In the genomic region with DNA sequence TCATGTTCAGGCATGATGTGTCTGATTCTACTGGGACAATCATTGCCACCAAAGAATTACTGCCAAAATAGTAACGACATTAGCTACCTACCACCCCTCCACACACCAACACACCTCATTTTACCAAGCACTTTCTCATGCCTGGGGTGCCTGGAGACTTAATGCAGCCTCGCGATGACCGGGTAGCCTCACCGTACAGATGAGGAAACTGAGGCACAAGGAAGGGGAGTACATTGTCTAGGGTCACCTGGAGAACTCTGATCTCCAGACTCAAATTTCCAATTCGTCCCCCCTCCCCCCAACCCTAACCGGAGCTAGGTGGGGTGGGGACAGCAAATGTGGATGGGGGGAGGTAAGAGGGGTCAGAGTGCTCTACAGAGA, we compare ENCODE assay signal across 8 cellular contexts. TPM values are rescaled to one million over a fixed set of nuclear protein-coding genes. Genes with fewer than 3 reads are reported as not detected.
A peak's percentile ranks its signal among the peaks of the same experiment; 100 is the strongest.
DNase-seq lines count a peak whose midpoint lies in the region; ATAC-seq, FAIRE-seq and TF ChIP-seq lines count a peak whose summit lies in the region.

No MANE protein-coding gene starts in this region.

- peak overlapping the region; percentile 9 for H3K4me3 Mint-ChIP-seq in Calu3 (ENCODE audit: low read depth, unreplicated experiment)

- peak overlapping the region; percentile 49 for H3K27ac ChIP-seq in HepG2 (ENCODE audit: extremely low read length, insufficient read depth, low read length)
- no peak overlapping the region for H3K27ac ChIP-seq in ovary

- no peak overlapping the region for H2AFZ ChIP-seq in HepG2 (ENCODE audit: low read length)

- ATAC-seq in GM21723 (IDR thresholded peaks at IDR 0.05; ENCODE audit: unreplicated experiment) (peak; percentile 24), HepG2 (no peak; the same call in 2 of the 3 replicates)

- H3K9ac ChIP-seq in NT2/D1 (ENCODE audit: insufficient read length, low read depth), result no peak overlapping the region
- H3K9ac ChIP-seq in HepG2 (ENCODE audit: insufficient read depth, low read depth, low read length), result no peak overlapping the region; the same call in 1 of the 2 replicates

- CTCF ChIA-PET in Calu3 (lab: Charles Lee) (interaction anchor here (0.6 to 2.7 kb wide), 16 partner anchors 14 to 1150 kb away, joined by 3 to 16 read pairs (median 4); partner anchors contain the start of gene SLC43A1), HepG2 (lab: Yijun Ruan, JAX; ENCODE audit: low intra/inter-chr PET ratio, low total read pairs) (interaction anchor here (1.2 to 3.9 kb wide), 8 partner anchors 23 to 1056 kb away, joined by 3 to 26 read pairs (median 4); no protein-coding TSS in a partner anchor)

- no peak for TF ChIP-seq RAD21 in HepG2 (CRISPR knock-in tag; IDR thresholded peaks at IDR 0.05)

- POLR2A ChIA-PET in HepG2 (lab: Yijun Ruan, JAX), result interaction anchor here (0.8 to 3.6 kb wide), 14 partner anchors 9 to 321 kb away, joined by 3 to 13 read pairs (median 4); partner anchors contain the start of gene SLC43A1

- DNase-seq in Calu3 (no peak), NT2/D1 (ENCODE audit: low read depth, low spot score) (no peak), HepG2 (ENCODE audit: low spot score) (no peak), ovary (no peak), NCI-H510A treated with DMSO at 0.1 percent for 48 hours (lab: John Stamatoyannopoulos, UW) (no peak), HPDE6-E6E7 (ENCODE audit: extremely low spot score) (no peak)
- DNase-seq in stimulated activated CD4-positive, alpha-beta T cell treated with anti-CD3 and anti-CD28 coated beads, Interleukin-2, amount 100 ng/mL, for 48 hours, result no peak

- WGBS in HepG2 (ENCODE audit: low lambda C conversion rate), result 33% methylated on average over 7 of the region's 7 CpGs
- 7 to 15% (median 11%) methylated on average over 7 of the region's 7 CpGs for WGBS in ovary, 3 donors

- peaks cover 15% of the 10 kb centered on the region for H3K4me1 ChIP-seq in NT2/D1 (ENCODE audit: insufficient read depth, insufficient read length)
- H3K4me1 ChIP-seq in HepG2 (ENCODE audit: insufficient read depth, low read length), result peaks cover 72% of the 10 kb centered on the region
- H3K4me1 ChIP-seq in ovary (ENCODE audit: insufficient read depth), result peaks cover 9% of the 10 kb centered on the region

- in situ Hi-C loops in HepG2 (cut with HindIII; ENCODE audit: extremely low pct_ligation_motif_present, low pct_unique_long_range_greater_than_20kb), result loop anchor here (5.0 to 10.0 kb wide), 2 partner anchors 110 to 187 kb away; partner anchors contain the start of gene YPEL4

- H3K27me3 Mint-ChIP-seq in Calu3 (ENCODE audit: unreplicated experiment), result peaks cover 47% of the 10 kb centered on the region

- H3K4me1 Mint-ChIP-seq in Calu3 (ENCODE audit: low read depth, unreplicated experiment), result peaks cover 41% of the 10 kb centered on the region

- H3K4me3 ChIP-seq in NT2/D1 (ENCODE audit: insufficient read length, low read depth) (peak overlapping the region; percentile 0), HepG2 (replicated peaks in 1 of 3; ENCODE audit: insufficient read depth in 1 of 3, low read depth in 2 of 3, low read length in 3 of 3) (peak overlapping the region; percentile 57 to 75 (median 66); a peak in 5 of 6 replicates), ovary (no peak overlapping the region)

- intact Hi-C loops in Calu3 (cut with micrococcal nuclease; ENCODE audit: unreplicated experiment) (loop anchor here (2.0 to 5.0 kb wide), 3 partner anchors 69 to 183 kb away; no protein-coding TSS in a partner anchor), HepG2 (cut with micrococcal nuclease; ENCODE audit: unreplicated experiment) (loop anchor here (1.0 kb wide), 4 partner anchors 70 to 184 kb away; partner anchors contain the start of gene UBE2L6), ovary (cut with DNase I) (loop anchor here in 3 of 4 donors (2.0 to 10.0 kb wide), 5 partner anchors 67 to 1057 kb away; partner anchors contain the start of gene YPEL4 (in 1 of the 3))

- H3K79me2 ChIP-seq in HepG2 (ENCODE audit: insufficient read depth, low read length), result no peaks in the 10 kb centered on the region

- TF ChIP-seq POLR2A in HepG2 (IDR thresholded peaks at IDR 0.05; ENCODE audit: insufficient read depth in 1 of 2, low read depth in 2 of 2, low read length in 2 of 2) (no peak), ovary (IDR thresholded peaks at IDR 0.05) (no peak)

- H3K27me3 ChIP-seq in NT2/D1 (ENCODE audit: insufficient read depth, insufficient read length) (peaks cover 58% of the 10 kb centered on the region), HepG2 (ENCODE audit: control insufficient read depth in 1 of 2, insufficient read depth in 2 of 2, low read length in 2 of 2) (peaks cover 3 to 14% of the 10 kb centered on the region in 2 experiments; a peak in 4 of 5 replicates), ovary (peaks cover 6% of the 10 kb centered on the region)

- H3K9me3 ChIP-seq in NT2/D1 (ENCODE audit: insufficient read depth, low read length) (no peaks in the 10 kb centered on the region), HepG2 (ENCODE audit: low read length) (no peaks in the 10 kb centered on the region), ovary (no peaks in the 10 kb centered on the region)

- no peak overlapping the region for H3K27ac Mint-ChIP-seq in Calu3 (ENCODE audit: unreplicated experiment)

- H3K4me2 ChIP-seq in HepG2 (ENCODE audit: low read depth, low read length), result peak overlapping the region; percentile 96

- H4K20me1 ChIP-seq in HepG2 (ENCODE audit: insufficient read depth, low read length), result no peaks in the 10 kb centered on the region

- TF ChIP-seq CTCF in Calu3 (IDR thresholded peaks at IDR 0.05; ENCODE audit: unreplicated experiment), result no peak
- no peak for TF ChIP-seq CTCF in HepG2 (CRISPR knock-in tag; IDR thresholded peaks at IDR 0.05)
- TF ChIP-seq CTCF in ovary (IDR thresholded peaks at IDR 0.05), result no peak

- TF ChIP-seq EP300 in HepG2 (IDR thresholded peaks at IDR 0.05; ENCODE audit: low read depth in 2 of 2, low read length in 2 of 2) (no peak), HepG2 (CRISPR knock-in tag; IDR thresholded peaks at IDR 0.05; ENCODE audit: borderline replicate concordance) (no peak), ovary (IDR thresholded peaks at IDR 0.05) (no peak)

- BruUV-seq in Calu3 (replicated peaks; lab: Mats Ljungman, UMichigan) (no TSS peak), HepG2 (replicated peaks; lab: Mats Ljungman, UMichigan) (no TSS peak)

- peaks cover 17% of the 10 kb centered on the region for H3K36me3 Mint-ChIP-seq in Calu3 (ENCODE audit: insufficient read depth, unreplicated experiment)

- no peak for FAIRE-seq in HepG2 (lab: Jason Lieb, UNC)

- H3K9me3 Mint-ChIP-seq in Calu3 (ENCODE audit: low read depth, unreplicated experiment), result no peaks in the 10 kb centered on the region

- H3K36me3 ChIP-seq in NT2/D1 (ENCODE audit: insufficient read depth, insufficient read length, low read length), result no peaks in the 10 kb centered on the region
- H3K36me3 ChIP-seq in HepG2 (replicated peaks in 1 of 2; ENCODE audit: control insufficient read depth in 1 of 2, insufficient read depth in 2 of 2, low read length in 2 of 2), result no peaks in the 10 kb centered on the region
- no peaks in the 10 kb centered on the region for H3K36me3 ChIP-seq in ovary

RNA-seq across cellular contexts. Expression of gene RTN4RL2, which starts 2.7 kb away (rescaled TPM):
- 1.9 and 3.6 TPM in 2 replicates for total RNA-seq in Calu3 (2022)
- 0.45 and 1.3 TPM in 2 replicates for total RNA-seq in HepG2 (2016; rRNA removed; fragmentation: Illumina TruSeq; extraction: Trizol)
- 0.71 and 0.79 TPM in 2 replicates for total RNA-seq in HepG2 (2016; cell fraction: cytosol; rRNA removed; fragmentation: Illumina TruSeq; extraction: Trizol; ENCODE audit: low read depth)
- 0.42 and 0.91 TPM in 2 replicates for total RNA-seq in HepG2 (2016; cell fraction: insoluble cytoplasmic fraction; rRNA removed; fragmentation: Illumina TruSeq; extraction: Trizol)
- 1.1 and 1.2 TPM in 2 replicates for total RNA-seq in HepG2 (2016; cell fraction: membrane; rRNA removed; fragmentation: Illumina TruSeq; extraction: Trizol)
- total RNA-seq in HepG2 (2016; cell fraction: nucleus; rRNA removed; fragmentation: Illumina TruSeq; extraction: Trizol), result 1.8 and 2.1 TPM in 2 replicates
- 4.3 and 8.4 TPM in 2 replicates for polyA plus RNA-seq in HepG2 (2011; rRNA removed)
- 3.6 and 3.9 TPM in 2 replicates for polyA plus RNA-seq in HepG2 (2011; cell fraction: cytosol; rRNA removed)
- polyA plus RNA-seq in HepG2 (2011; cell fraction: nucleus; rRNA removed), result 10.4 and 14.9 TPM in 2 replicates
- polyA plus RNA-seq in HepG2 (2012), result 14.7 and 15.9 TPM in 2 replicates
- 1.8 and 2.1 TPM in 2 replicates for polyA plus RNA-seq in HepG2 (2016; cell fraction: cytosol; fragmentation: Illumina TruSeq; extraction: Trizol; ENCODE audit: low read depth)
- polyA plus RNA-seq in HepG2 (2016; cell fraction: insoluble cytoplasmic fraction; fragmentation: Illumina TruSeq; extraction: Trizol; ENCODE audit: low read depth), result 1.9 and 2.5 TPM in 2 replicates
- polyA plus RNA-seq in HepG2 (2016; cell fraction: membrane; fragmentation: Illumina TruSeq; extraction: Trizol; ENCODE audit: low read depth), result 2.8 and 3.5 TPM in 2 replicates
- 5.0 and 7.0 TPM in 2 replicates for polyA plus RNA-seq in HepG2 (2016; cell fraction: nucleus; fragmentation: Illumina TruSeq; extraction: Trizol; ENCODE audit: insufficient read depth, low read depth)
- polyA minus RNA-seq in HepG2 (2011; rRNA and poly(A)+ RNA removed; ENCODE audit: low replicate concordance), result 0.72 and 4.8 TPM in 2 replicates
- polyA minus RNA-seq in HepG2 (2011; cell fraction: cytosol; rRNA and poly(A)+ RNA removed), result 4.1 and 11.0 TPM in 2 replicates
- polyA minus RNA-seq in HepG2 (2011; cell fraction: nucleus; rRNA and poly(A)+ RNA removed), result 2.3 and 3.7 TPM in 2 replicates
- 1 to 10 TPM in 2 of 7 donors, under 1 TPM in 5; 0.23 to 2.0 (median 0.83) TPM for total RNA-seq in ovary
- under 1 TPM in 1 of 2 donors, not detected in 1; 0.53 TPM for polyA plus RNA-seq in ovary

RNA-seq across cellular contexts. Expression of gene SLC43A3, which starts 30.7 kb away (rescaled TPM):
- total RNA-seq in Calu3 (2022) (91.8 and 127 TPM in 2 replicates), HepG2 (2016; rRNA removed; fragmentation: Illumina TruSeq; extraction: Trizol) (not detected in 2 replicates), ovary (10 to 100 TPM; 17.0 to 47.2 (median 36.3) TPM)
- not detected in 2 replicates for total RNA-seq in HepG2 (2016; cell fraction: cytosol; rRNA removed; fragmentation: Illumina TruSeq; extraction: Trizol; ENCODE audit: low read depth)
- total RNA-seq in HepG2 (2016; cell fraction: insoluble cytoplasmic fraction; rRNA removed; fragmentation: Illumina TruSeq; extraction: Trizol), result not detected in 2 replicates
- total RNA-seq in HepG2 (2016; cell fraction: membrane; rRNA removed; fragmentation: Illumina TruSeq; extraction: Trizol), result not detected in 2 replicates
- total RNA-seq in HepG2 (2016; cell fraction: nucleus; rRNA removed; fragmentation: Illumina TruSeq; extraction: Trizol), result 0.31 TPM in 1 of 2 replicates, not detected in the other
- polyA plus RNA-seq in HepG2 (2011; rRNA removed) (2.6 and 4.2 TPM in 2 replicates), ovary (10 to 100 TPM; 21.2 to 69.3 TPM)
- polyA plus RNA-seq in HepG2 (2011; cell fraction: cytosol; rRNA removed), result 1.4 and 3.7 TPM in 2 replicates
- 3.4 and 4.2 TPM in 2 replicates for polyA plus RNA-seq in HepG2 (2011; cell fraction: nucleus; rRNA removed)
- polyA plus RNA-seq in HepG2 (2012), result 1.4 and 2.2 TPM in 2 replicates
- polyA plus RNA-seq in HepG2 (2016; cell fraction: cytosol; fragmentation: Illumina TruSeq; extraction: Trizol; ENCODE audit: low read depth), result not detected in 2 replicates
- not detected in 2 replicates for polyA plus RNA-seq in HepG2 (2016; cell fraction: insoluble cytoplasmic fraction; fragmentation: Illumina TruSeq; extraction: Trizol; ENCODE audit: low read depth)
- polyA plus RNA-seq in HepG2 (2016; cell fraction: membrane; fragmentation: Illumina TruSeq; extraction: Trizol; ENCODE audit: low read depth), result not detected in 2 replicates
- not detected in 2 replicates for polyA plus RNA-seq in HepG2 (2016; cell fraction: nucleus; fragmentation: Illumina TruSeq; extraction: Trizol; ENCODE audit: insufficient read depth, low read depth)
- 1.7 and 3.0 TPM in 2 replicates for polyA minus RNA-seq in HepG2 (2011; rRNA and poly(A)+ RNA removed; ENCODE audit: low replicate concordance)
- polyA minus RNA-seq in HepG2 (2011; cell fraction: cytosol; rRNA and poly(A)+ RNA removed), result 2.6 TPM in 1 of 2 replicates, not detected in the other
- 1.4 and 2.9 TPM in 2 replicates for polyA minus RNA-seq in HepG2 (2011; cell fraction: nucleus; rRNA and poly(A)+ RNA removed)

RNA-seq across cellular contexts. Expression of gene SLC43A1, which starts 57.9 kb away (rescaled TPM):
- total RNA-seq in Calu3 (2022), result 9.5 and 12.5 TPM in 2 replicates
- total RNA-seq in HepG2 (2016; rRNA removed; fragmentation: Illumina TruSeq; extraction: Trizol), result 40.0 and 72.3 TPM in 2 replicates
- total RNA-seq in HepG2 (2016; cell fraction: cytosol; rRNA removed; fragmentation: Illumina TruSeq; extraction: Trizol; ENCODE audit: low read depth), result 44.5 and 47.1 TPM in 2 replicates
- 32.3 and 72.1 TPM in 2 replicates for total RNA-seq in HepG2 (2016; cell fraction: insoluble cytoplasmic fraction; rRNA removed; fragmentation: Illumina TruSeq; extraction: Trizol)
- 63.3 and 69.6 TPM in 2 replicates for total RNA-seq in HepG2 (2016; cell fraction: membrane; rRNA removed; fragmentation: Illumina TruSeq; extraction: Trizol)
- 64.1 and 81.7 TPM in 2 replicates for total RNA-seq in HepG2 (2016; cell fraction: nucleus; rRNA removed; fragmentation: Illumina TruSeq; extraction: Trizol)
- polyA plus RNA-seq in HepG2 (2011; rRNA removed), result 87.6 and 124 TPM in 2 replicates
- 96.8 and 105 TPM in 2 replicates for polyA plus RNA-seq in HepG2 (2011; cell fraction: cytosol; rRNA removed)
- 190 and 210 TPM in 2 replicates for polyA plus RNA-seq in HepG2 (2011; cell fraction: nucleus; rRNA removed)
- 61.9 and 91.6 TPM in 2 replicates for polyA plus RNA-seq in HepG2 (2012)
- polyA plus RNA-seq in HepG2 (2016; cell fraction: cytosol; fragmentation: Illumina TruSeq; extraction: Trizol; ENCODE audit: low read depth), result 41.6 and 44.0 TPM in 2 replicates
- polyA plus RNA-seq in HepG2 (2016; cell fraction: insoluble cytoplasmic fraction; fragmentation: Illumina TruSeq; extraction: Trizol; ENCODE audit: low read depth), result 33.2 and 41.2 TPM in 2 replicates
- 58.0 and 63.5 TPM in 2 replicates for polyA plus RNA-seq in HepG2 (2016; cell fraction: membrane; fragmentation: Illumina TruSeq; extraction: Trizol; ENCODE audit: low read depth)
- polyA plus RNA-seq in HepG2 (2016; cell fraction: nucleus; fragmentation: Illumina TruSeq; extraction: Trizol; ENCODE audit: insufficient read depth, low read depth), result 111 TPM in 2 replicates
- polyA minus RNA-seq in HepG2 (2011; rRNA and poly(A)+ RNA removed; ENCODE audit: low replicate concordance), result 1.5 and 247 TPM in 2 replicates
- polyA minus RNA-seq in HepG2 (2011; cell fraction: cytosol; rRNA and poly(A)+ RNA removed), result 58.2 and 68.6 TPM in 2 replicates
- polyA minus RNA-seq in HepG2 (2011; cell fraction: nucleus; rRNA and poly(A)+ RNA removed), result 75.4 and 86.5 TPM in 2 replicates
- 10 to 100 TPM; 11.5 to 23.5 (median 18.6) TPM for total RNA-seq in ovary
- 10 to 100 TPM; 14.8 to 30.4 TPM for polyA plus RNA-seq in ovary

Comparison
In these comparisons a context has a peak if more than half of its experiments do, and no peak if none do; other contexts are left out.
1. RNA of gene SLC43A3, which starts 30.7 kb away (total RNA-seq): 91.8 to 127 TPM in Calu3 and 17.0 to 47.2 TPM in ovary; 0.31 TPM in HepG2; every median in the first group is over 10 times any median in the second.